In genomic region chr2:128578406-128579385, GRCh38 we compare ENCODE assay signal across 3 cellular contexts.
TF ChIP-seq lines count a peak whose summit lies in the region.

No MANE protein-coding gene starts in this region.

TF ChIP-seq in IMR-90, 13 proteins besides CTCF, POLR2A, EP300 and RAD21:
- 0 out of 2 replicates have a peak, but pooled peaks have one; percentile 20 for TF ChIP-seq USF2 (IDR thresholded peaks at IDR 0.05; ENCODE audit: low read depth, low read length)
- TF ChIP-seq FOS (IDR thresholded peaks at IDR 0.05; ENCODE audit: low read depth, low read length) = no peak
- TF ChIP-seq SMC3 (IDR thresholded peaks at IDR 0.05; ENCODE audit: low read depth, low read length) = no peak
- no peak for TF ChIP-seq CHD1 (IDR thresholded peaks at IDR 0.05; ENCODE audit: low read depth, low read length)
- no peak for TF ChIP-seq MXI1 (IDR thresholded peaks at IDR 0.05; ENCODE audit: borderline replicate concordance, low read depth, low read length)

TF ChIP-seq in K562, 482 proteins besides CTCF, POLR2A, EP300 and RAD21:
- TF ChIP-seq MEF2A (IDR thresholded peaks at IDR 0.05; ENCODE audit: control insufficient read depth, low read depth, low read length) (no peak), POLR3A (IDR thresholded peaks at IDR 0.05; ENCODE audit: borderline replicate concordance, extremely low read depth, insufficient read depth, insufficient read length) (no peak), TAF15 (IDR thresholded peaks at IDR 0.05; ENCODE audit: low read depth, low read length) (no peak), SP2 (IDR thresholded peaks at IDR 0.05; ENCODE audit: extremely low read depth, low read depth, low read length, poor library complexity, severe bottlenecking) (no peak), IRF9 (tag; IDR thresholded peaks at IDR 0.05) (no peak), TFE3 (CRISPR knock-in tag; IDR thresholded peaks at IDR 0.05) (peak; percentile 52)

TF ChIP-seq in HepG2, 621 proteins besides CTCF, POLR2A, EP300 and RAD21:
- TF ChIP-seq RBM39 (IDR thresholded peaks at IDR 0.05; ENCODE audit: low read depth, low read length, poor library complexity, severe bottlenecking) (no peak), ZBTB33 (CRISPR knock-in tag; IDR thresholded peaks at IDR 0.05) (no peak), FOXO4 (CRISPR knock-in tag; conservative IDR thresholded peaks at IDR 0.05) (0 out of 2 replicates have a peak, but pooled peaks have one; percentile 26), XBP1 (CRISPR knock-in tag; IDR thresholded peaks at IDR 0.05) (no peak), RAD51 (IDR thresholded peaks at IDR 0.05; ENCODE audit: borderline replicate concordance) (peak; percentile 7; the same call in 1 of the 2 replicates)
